Comparison of ENCODE assay signal across 1 cellular context in the genomic region with DNA sequence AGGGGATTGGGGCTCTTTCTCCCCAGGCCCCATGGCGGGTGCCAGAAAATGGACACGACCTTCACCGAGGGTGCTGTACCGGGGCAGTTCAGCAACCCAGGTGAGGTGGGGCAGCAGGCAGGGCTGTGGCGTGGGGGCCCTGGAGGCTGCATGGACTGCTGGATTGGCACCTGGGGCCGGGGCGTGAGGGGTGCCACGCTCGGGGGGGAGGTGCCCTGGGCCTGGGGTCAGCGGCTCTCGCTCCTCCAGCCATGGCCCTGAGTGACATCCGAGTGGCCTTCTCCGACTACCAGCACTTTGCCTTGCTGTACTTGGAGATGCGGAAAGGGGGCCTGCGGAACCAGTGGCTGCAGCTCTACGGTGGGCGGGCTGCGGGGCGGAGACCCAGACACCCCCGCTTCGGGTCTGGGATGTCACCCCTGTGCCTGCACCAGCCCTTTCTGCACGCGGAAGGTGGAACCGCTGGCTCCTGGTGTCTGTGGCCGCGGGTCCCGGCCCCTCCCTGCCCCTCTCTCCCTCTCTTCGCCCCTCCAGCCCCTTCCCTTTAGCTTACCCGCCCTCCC.
TF ChIP-seq lines count a peak whose summit lies in the region.

No MANE protein-coding gene starts in this region.

TF ChIP-seq in HepG2, 621 proteins besides CTCF, POLR2A, EP300 and RAD21:
- TF ChIP-seq RBAK (CRISPR knock-in tag; IDR thresholded peaks at IDR 0.05) (no peak), PCBP1 (IDR thresholded peaks at IDR 0.05; ENCODE audit: borderline replicate concordance, low read depth, low read length) (0 out of 2 replicates have a peak, but pooled peaks have one; percentile 44)
